Comparison of ENCODE assay signal across 9 cellular contexts in genomic region chr1:119327436-119328155, GRCh38. TPM values are rescaled to one million over a fixed set of nuclear protein-coding genes. Genes with fewer than 3 reads are reported as not detected.
A peak's percentile ranks its signal among the peaks of the same experiment; 100 is the strongest.
DNase-seq lines count a peak whose midpoint lies in the region; TF ChIP-seq lines count a peak whose summit lies in the region.
"Had no signal": no experiment of that assay in that cellular context is flagged by ENCODE, and none has a peak within 500 bp of the region (broad histone marks: within the 10 kb centered on the region; RNA-seq: fewer than 3 reads in every experiment).

No MANE protein-coding gene starts in this region.

- peaks cover 2% of the 10 kb centered on the region for H3K27me3 Mint-ChIP-seq in activated CD4-positive, alpha-beta memory T cell treated with anti-CD3 and anti-CD28 coated beads, Interleukin-2, amount 10 ng/mL, durations not matched to agents 7 days and 5 days

- TF ChIP-seq CTCF in esophagus squamous epithelium (IDR thresholded peaks at IDR 0.05): no peak
- TF ChIP-seq CTCF in tibial artery (IDR thresholded peaks at IDR 0.05): no peak

- H3K4me3 ChIP-seq in esophagus squamous epithelium (peak overlapping the region; percentile 21 to 65 (median 38)), muscle layer of duodenum (ENCODE audit: low read depth in 1 of 2, low read length in 2 of 2) (peak overlapping the region; percentile 19 to 66), tibial artery (peak overlapping the region; percentile 23 to 38)

- POLR2A ChIA-PET in activated CD4-positive, alpha-beta memory T cell treated with anti-CD3 and anti-CD28 coated beads, Interleukin-2, amount 10 ng/mL, durations not matched to agents 7 days and 5 days (lab: Charles Lee): no interaction called here

- H3K4me1 ChIP-seq in esophagus squamous epithelium (peaks cover 5 to 23% (median 6%) of the 10 kb centered on the region in 3 donors), muscle layer of duodenum (ENCODE audit: control insufficient read depth in 1 of 2, insufficient read depth in 2 of 2, low read length in 2 of 2) (peaks cover 4 to 9% of the 10 kb centered on the region in 2 donors), tibial artery (peaks cover 0 to 12% (median 8%) of the 10 kb centered on the region in 4 donors)

- H3K4me1 Mint-ChIP-seq in activated CD4-positive, alpha-beta memory T cell treated with anti-CD3 and anti-CD28 coated beads, Interleukin-2, amount 10 ng/mL, durations not matched to agents 7 days and 5 days: peaks cover 15% of the 10 kb centered on the region

- 16 to 26% methylated on average over 6 to 18 of the region's 34 CpGs for WGBS in esophagus squamous epithelium, 2 donors

- CTCF ChIA-PET in activated CD4-positive, alpha-beta memory T cell treated with anti-CD3 and anti-CD28 coated beads, Interleukin-2, amount 10 ng/mL, durations not matched to agents 7 days and 5 days (lab: Charles Lee): no interaction called here

- in situ Hi-C loops in G401 (cut with HindIII; ENCODE audit: low sequenced_read_pairs): no loop called here

- DNase-seq in G401 (ENCODE audit: low spot score) (peak; percentile 3), NAMALWA (ENCODE audit: low spot score) (peak; percentile 11), esophagus squamous epithelium (lab: John Stamatoyannopoulos, UW) (no peak), tibial artery (peak in 1 of 2 donors; percentile 46), GF-D8 (lab: John Stamatoyannopoulos, UW) (no peak), NCI-H774 (lab: John Stamatoyannopoulos, UW) (no peak)
- no peak for DNase-seq in activated CD4-positive, alpha-beta memory T cell treated with anti-CD3 and anti-CD28 coated beads, Interleukin-2, amount 10 ng/mL, durations not matched to agents 7 days and 5 days

- H3K27me3 ChIP-seq in esophagus squamous epithelium (no peaks in the 10 kb centered on the region), muscle layer of duodenum (ENCODE audit: low read depth, low read length) (no peaks in the 10 kb centered on the region), tibial artery (peaks cover 0 to 2% of the 10 kb centered on the region in 2 donors)

- intact Hi-C loops in esophagus squamous epithelium (cut with DNase I) (no loop called here), tibial artery (cut with DNase I; ENCODE audit: low total_unique reads) (no loop called here)

- no peaks in the 10 kb centered on the region for H3K9me3 ChIP-seq in esophagus squamous epithelium
- H3K9me3 ChIP-seq in muscle layer of duodenum (ENCODE audit: control insufficient read depth in 1 of 2, low read length in 2 of 2): no peaks in the 10 kb centered on the region
- H3K9me3 ChIP-seq in tibial artery: no peaks in the 10 kb centered on the region

- peak overlapping the region; percentile 53 for H3K4me3 Mint-ChIP-seq in activated CD4-positive, alpha-beta memory T cell treated with anti-CD3 and anti-CD28 coated beads, Interleukin-2, amount 10 ng/mL, durations not matched to agents 7 days and 5 days

- no peaks in the 10 kb centered on the region for H3K36me3 Mint-ChIP-seq in activated CD4-positive, alpha-beta memory T cell treated with anti-CD3 and anti-CD28 coated beads, Interleukin-2, amount 10 ng/mL, durations not matched to agents 7 days and 5 days (ENCODE audit: low read depth)

- TF ChIP-seq POLR2A in esophagus squamous epithelium (IDR thresholded peaks at IDR 0.05): no peak

- no peaks in the 10 kb centered on the region for H3K36me3 ChIP-seq in esophagus squamous epithelium
- H3K36me3 ChIP-seq in muscle layer of duodenum (ENCODE audit: control insufficient read depth in 1 of 2, insufficient read depth in 2 of 2, low read length in 2 of 2): no peaks in the 10 kb centered on the region
- no peaks in the 10 kb centered on the region for H3K36me3 ChIP-seq in tibial artery

- H3K27ac Mint-ChIP-seq in activated CD4-positive, alpha-beta memory T cell treated with anti-CD3 and anti-CD28 coated beads, Interleukin-2, amount 10 ng/mL, durations not matched to agents 7 days and 5 days: no peak overlapping the region

- H3K27ac ChIP-seq in esophagus squamous epithelium: no peak overlapping the region
- no peak overlapping the region for H3K27ac ChIP-seq in muscle layer of duodenum (ENCODE audit: low read length)
- no peak overlapping the region for H3K27ac ChIP-seq in tibial artery

- H3K9me3 Mint-ChIP-seq in activated CD4-positive, alpha-beta memory T cell treated with anti-CD3 and anti-CD28 coated beads, Interleukin-2, amount 10 ng/mL, durations not matched to agents 7 days and 5 days: no peaks in the 10 kb centered on the region

RNA-seq across cellular contexts. Expression of gene HAO2, which starts 41.0 kb away (rescaled TPM):
- not detected in 2 replicates for total RNA-seq in G401 (2014; rRNA removed; shearing (Covaris generic))
- total RNA-seq in activated CD4-positive, alpha-beta memory T cell treated with anti-CD3 and anti-CD28 coated beads, Interleukin-2, amount 10 ng/mL, durations not matched to agents 7 days and 5 days: not detected
- total RNA-seq in esophagus squamous epithelium: not detected
- total RNA-seq: NCI-H460 had no signal

Comparison
In these comparisons a context has a peak if more than half of its experiments do, and no peak if none do; other contexts are left out.
1. DNase-seq: peak in G401 (single experiment) and NAMALWA (single experiment); none in activated CD4-positive, alpha-beta memory T cell treated with anti-CD3 and anti-CD28 coated beads, Interleukin-2, amount 10 ng/mL, durations not matched to agents 7 days and 5 days (single experiment), esophagus squamous epithelium (single experiment), GF-D8 (single experiment) and NCI-H774 (single experiment).
2. Peak in every context shown above with its lines, with median percentiles within 50 percentile points of each other: H3K4me3 ChIP-seq.